ENCODE assay signal across 17 cellular contexts in the genomic region with DNA sequence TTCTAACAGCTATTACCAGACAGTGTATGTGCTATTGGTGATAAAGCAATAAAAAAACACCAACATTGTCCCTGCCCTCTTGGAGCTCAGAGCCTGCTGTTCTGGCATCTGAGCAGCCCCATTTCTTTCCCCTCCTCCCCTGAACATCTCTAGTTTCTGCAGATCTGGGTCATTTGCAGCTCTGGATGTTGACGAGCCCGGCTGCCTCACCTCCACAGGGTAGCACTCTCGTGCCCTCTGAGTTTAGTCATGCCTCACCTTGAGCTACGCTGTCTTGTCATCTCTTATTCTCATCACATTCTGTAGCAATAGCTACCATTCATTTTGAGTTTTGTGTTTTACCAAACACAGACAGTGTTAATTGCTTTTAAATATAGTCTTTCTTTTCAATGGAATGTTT. TPM values are rescaled to one million over a fixed set of nuclear protein-coding genes. Genes with fewer than 3 reads are reported as not detected.
DNase-seq lines count a peak whose midpoint lies in the region; ATAC-seq and TF ChIP-seq lines count a peak whose summit lies in the region.
"Had no signal": no experiment of that assay in that cellular context is flagged by ENCODE, and none has a peak within 500 bp of the region (broad histone marks: within the 10 kb centered on the region; RNA-seq: fewer than 3 reads in every experiment).

No MANE protein-coding gene starts in this region.

- H2BK15ac ChIP-seq in neuronal stem cell (ENCODE audit: low read length): no peak overlapping the region

- no peak overlapping the region for H3K4ac ChIP-seq in neuronal stem cell (ENCODE audit: low read length)

- H2AK5ac ChIP-seq in neuronal stem cell (ENCODE audit: low read depth, low read length): no peak overlapping the region

- ATAC-seq in activated B cell treated with CpG ODN at 0.5 μM for 24 hours (ENCODE audit: low read depth) (no peak), GM19035 (IDR thresholded peaks at IDR 0.05; ENCODE audit: unreplicated experiment) (no peak), GM21723 (IDR thresholded peaks at IDR 0.05; ENCODE audit: unreplicated experiment) (no peak)

- H3K27me3 ChIP-seq in neuronal stem cell (ENCODE audit: control insufficient read depth in 3 of 3, insufficient read depth in 3 of 3, low read depth in 1 of 3, low read length in 3 of 3): no peaks in the 10 kb centered on the region
- H3K27me3 ChIP-seq: BLaER1 treated with 17β-estradiol and CSF1 and Interleukin-3, amounts not matched to agents 10 nM and 100 nM had no signal

- H2AFZ ChIP-seq in neuronal stem cell (ENCODE audit: low read length): no peak overlapping the region
- H2AFZ ChIP-seq: GM23248 had no signal

- H3K9me3 Mint-ChIP-seq in activated naive CD4-positive, alpha-beta T cell treated with anti-CD3 and anti-CD28 coated beads, Interleukin-2, amount 50 U/mL, for 24 hours: no peaks in the 10 kb centered on the region
- no peaks in the 10 kb centered on the region for H3K9me3 Mint-ChIP-seq in activated B cell treated with CpG ODN at 0.5 μM for 24 hours

- H3K18ac ChIP-seq in neuronal stem cell (ENCODE audit: low read length): peak overlapping the region; percentile 65

- H3K4me2 ChIP-seq in neuronal stem cell (ENCODE audit: insufficient read depth, low read length, poor library complexity, severe bottlenecking): no peak overlapping the region
- H3K4me2 ChIP-seq: BLaER1 treated with 17β-estradiol and CSF1 and Interleukin-3, amounts not matched to agents 10 nM and 100 nM had no signal

- no peak for TF ChIP-seq CTCF in activated B cell treated with CpG ODN at 0.5 μM for 24 hours (IDR thresholded peaks at IDR 0.05)

- no peaks in the 10 kb centered on the region for H3K9me3 ChIP-seq in neuronal stem cell (replicated peaks in 1 of 2; ENCODE audit: control insufficient read depth in 2 of 2, insufficient read depth in 1 of 2, low read depth in 1 of 2, low read length in 2 of 2)
- H3K9me3 ChIP-seq: HAP-1 had no signal

- H3K4me1 Mint-ChIP-seq in activated naive CD4-positive, alpha-beta T cell treated with anti-CD3 and anti-CD28 coated beads, Interleukin-2, amount 50 U/mL, for 24 hours: peaks cover 21% of the 10 kb centered on the region
- H3K4me1 Mint-ChIP-seq in activated B cell treated with CpG ODN at 0.5 μM for 24 hours: peaks cover 37% of the 10 kb centered on the region

- WGBS in neuronal stem cell (ENCODE audit: extremely low coverage in 2 of 2, insufficient read length in 2 of 2, insufficient replicate concordance in 1 of 2), 2 donors: no CpG with 5 or more reads among the region's 4 CpGs

- no peak overlapping the region for H3K23ac ChIP-seq in neuronal stem cell (ENCODE audit: low read depth, low read length, poor library complexity)

- no peak overlapping the region for H3K27ac ChIP-seq in neuronal stem cell (replicated peaks; ENCODE audit: low read length)
- H3K27ac ChIP-seq: BLaER1 treated with 17β-estradiol and CSF1 and Interleukin-3, amounts not matched to agents 10 nM and 100 nM; GM23248 had no signal

- H2BK120ac ChIP-seq in neuronal stem cell (ENCODE audit: low read depth, low read length): no peak overlapping the region

- no peaks in the 10 kb centered on the region for H3K27me3 Mint-ChIP-seq in activated naive CD4-positive, alpha-beta T cell treated with anti-CD3 and anti-CD28 coated beads, Interleukin-2, amount 50 U/mL, for 24 hours
- H3K27me3 Mint-ChIP-seq in activated B cell treated with CpG ODN at 0.5 μM for 24 hours: no peaks in the 10 kb centered on the region

- peak overlapping the region; percentile 56 for H3K27ac Mint-ChIP-seq in activated naive CD4-positive, alpha-beta T cell treated with anti-CD3 and anti-CD28 coated beads, Interleukin-2, amount 50 U/mL, for 24 hours
- H3K27ac Mint-ChIP-seq in activated B cell treated with CpG ODN at 0.5 μM for 24 hours: peak overlapping the region; percentile 64
- H3K27ac Mint-ChIP-seq: CD4-positive, CD25-positive, alpha-beta regulatory T cell had no signal

- no peak overlapping the region for H3K4me3 Mint-ChIP-seq in activated naive CD4-positive, alpha-beta T cell treated with anti-CD3 and anti-CD28 coated beads, Interleukin-2, amount 50 U/mL, for 24 hours
- H3K4me3 Mint-ChIP-seq in activated B cell treated with CpG ODN at 0.5 μM for 24 hours: no peak overlapping the region
- H3K4me3 Mint-ChIP-seq: CD4-positive, CD25-positive, alpha-beta regulatory T cell had no signal

- H4K91ac ChIP-seq in neuronal stem cell (ENCODE audit: low read depth, low read length, poor library complexity): no peak overlapping the region

- no peaks in the 10 kb centered on the region for H3K79me1 ChIP-seq in neuronal stem cell (ENCODE audit: low read depth, low read length)

- H3K4me3 ChIP-seq in neuronal stem cell (ENCODE audit: low read length in 2 of 2): no peak overlapping the region
- H3K4me3 ChIP-seq: BLaER1 treated with 17β-estradiol and CSF1 and Interleukin-3, amounts not matched to agents 10 nM and 100 nM; GM23248; HAP-1 had no signal

- H3K4me1 ChIP-seq in neuronal stem cell (ENCODE audit: control insufficient read depth in 2 of 2, insufficient read depth in 1 of 2, low read depth in 1 of 2, low read length in 2 of 2): peaks cover 0 to 8% of the 10 kb centered on the region in 2 donors
- H3K4me1 ChIP-seq: HAP-1 had no signal

- H3K36me3 Mint-ChIP-seq in activated naive CD4-positive, alpha-beta T cell treated with anti-CD3 and anti-CD28 coated beads, Interleukin-2, amount 50 U/mL, for 24 hours: peaks cover 2% of the 10 kb centered on the region
- no peaks in the 10 kb centered on the region for H3K36me3 Mint-ChIP-seq in activated B cell treated with CpG ODN at 0.5 μM for 24 hours (ENCODE audit: low read depth)
- H3K36me3 Mint-ChIP-seq: CD4-positive, CD25-positive, alpha-beta regulatory T cell had no signal

- POLR2A ChIA-PET in activated B cell treated with CpG ODN at 0.5 μM for 24 hours (lab: Charles Lee): interaction anchor here (0.6 kb wide), 1 partner anchor 56 kb away, joined by 3 read pairs; no protein-coding TSS in a partner anchor

- no peak overlapping the region for H2BK12ac ChIP-seq in neuronal stem cell (ENCODE audit: low read length)

- no peak overlapping the region for H3K14ac ChIP-seq in neuronal stem cell (ENCODE audit: low read length)

- CTCF ChIA-PET in activated B cell treated with CpG ODN at 0.5 μM for 24 hours (lab: Charles Lee): interaction anchor here (3.4 to 9.8 kb wide), 2 partner anchors 45 to 65 kb away, joined by 11 to 237 read pairs; a partner anchor contains a TSS

- intact Hi-C loops in activated B cell treated with CpG ODN at 0.5 μM for 24 hours (cut with micrococcal nuclease): no loop called here

- H3K36me3 ChIP-seq in neuronal stem cell (replicated peaks in 1 of 2; ENCODE audit: control insufficient read depth in 2 of 2, insufficient read depth in 2 of 2, low read length in 2 of 2): no peaks in the 10 kb centered on the region
- H3K36me3 ChIP-seq: BLaER1 treated with 17β-estradiol and CSF1 and Interleukin-3, amounts not matched to agents 10 nM and 100 nM; HAP-1 had no signal

- no peak overlapping the region for H3K9ac ChIP-seq in neuronal stem cell (ENCODE audit: low read depth, low read length, poor library complexity)
- H3K9ac ChIP-seq: BLaER1 treated with 17β-estradiol and CSF1 and Interleukin-3, amounts not matched to agents 10 nM and 100 nM; GM23248 had no signal

- H2BK5ac ChIP-seq in neuronal stem cell (ENCODE audit: low read length): no peak overlapping the region

- no peak overlapping the region for H4K8ac ChIP-seq in neuronal stem cell (ENCODE audit: low read depth, low read length)

- DNase-seq in activated naive CD4-positive, alpha-beta T cell treated with Interleukin-2 at 50 U/mL for 16 hours: no peak
- DNase-seq in activated B cell treated with CpG ODN at 0.5 μM for 24 hours: no peak
- DNase-seq in neuronal stem cell (ENCODE audit: low spot score): no peak
- DNase-seq in KG1 (lab: John Stamatoyannopoulos, UW): no peak
- DNase-seq in iPS-NIHi7 (ENCODE audit: extremely low spot score): no peak
- DNase-seq: ACHN; CD4-positive, CD25-positive, alpha-beta regulatory T cell; DMS53; GF-D8; GM23248 had no signal

RNA-seq across cellular contexts. Expression of a gene that starts 30.0 kb away (rescaled TPM):
- 0.35 and 0.46 TPM in 2 replicates for total RNA-seq in activated B cell treated with CpG ODN at 0.5 μM for 24 hours
- polyA plus RNA-seq in neuronal stem cell (2013, experiment 1 of 2): not detected
- not detected for polyA plus RNA-seq in neuronal stem cell (2013, experiment 2 of 2)
- total RNA-seq: A172, GM23248, HT1080 had no signal
- polyA plus RNA-seq: GM23248 had no signal

RNA-seq across cellular contexts. Expression of a gene that starts 45.4 kb away (rescaled TPM):
- total RNA-seq in activated B cell treated with CpG ODN at 0.5 μM for 24 hours: 0.88 and 1.5 TPM in 2 replicates
- not detected for polyA plus RNA-seq in neuronal stem cell (2013, experiment 1 of 2)
- polyA plus RNA-seq in neuronal stem cell (2013, experiment 2 of 2): not detected
- total RNA-seq: GM23248, HT1080 had no signal
- polyA plus RNA-seq: GM23248 had no signal
